8 cellular contexts compared by ENCODE assay signal in the genomic region with DNA sequence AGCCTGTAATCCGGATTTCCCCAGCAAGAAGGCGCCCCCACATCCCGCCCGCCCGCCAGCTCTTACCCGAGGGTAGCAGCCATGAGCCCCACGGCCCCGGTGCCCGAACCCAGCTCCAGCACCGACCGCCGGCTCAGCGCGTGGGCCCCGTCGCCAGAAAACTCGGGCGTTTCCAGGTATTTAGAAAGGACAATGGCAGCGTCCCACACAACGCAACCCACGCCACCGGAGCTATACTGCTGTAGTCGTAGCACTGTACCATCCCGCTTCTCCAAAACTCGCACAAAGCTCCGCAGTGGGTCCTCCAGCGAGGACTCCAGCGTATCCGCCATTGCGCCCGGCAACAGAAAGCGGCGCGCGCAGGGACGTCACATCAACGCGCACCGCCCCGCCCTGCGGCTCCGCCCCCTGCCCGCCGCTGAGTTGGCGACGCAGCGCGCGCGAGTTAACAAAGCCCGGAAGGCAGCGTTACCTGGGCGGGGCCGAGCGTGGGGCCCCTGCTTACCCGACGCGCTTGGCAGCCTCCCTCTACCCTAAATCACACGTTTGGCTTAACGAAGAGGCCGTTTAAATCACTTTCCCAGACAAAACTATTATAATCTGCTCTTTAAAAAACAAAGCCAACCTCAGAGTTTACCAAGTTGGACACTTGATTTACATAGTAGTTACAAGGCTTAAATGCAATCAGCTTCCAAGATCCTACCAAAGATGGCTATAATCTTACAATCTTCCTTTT.
DNase-seq lines count a peak whose midpoint lies in the region; ATAC-seq and TF ChIP-seq lines count a peak whose summit lies in the region.

A gene (minus strand): TSS at position 352 of the 736 bp plus-strand sequence. CDS start 20 bp downstream, at position 332.

- H3K9me3 ChIP-seq in OCI-LY3 (ENCODE audit: insufficient read depth, low read length) = no peaks in the 10 kb centered on the region

- peaks cover 20% of the 10 kb centered on the region for H3K36me3 ChIP-seq in OCI-LY3 (replicated peaks; ENCODE audit: low read depth, low read length)

- peaks cover 42% of the 10 kb centered on the region for H3K79me2 ChIP-seq in OCI-LY3 (ENCODE audit: low read length)

- no peaks in the 10 kb centered on the region for H3K27me3 ChIP-seq in OCI-LY3 (ENCODE audit: low read depth, low read length)

- peak within 1 kb of the TSS; percentile 68 for H3K27ac ChIP-seq in OCI-LY3 (ENCODE audit: low read length)

- peak; percentile 88 for ATAC-seq in GM21528 (IDR thresholded peaks at IDR 0.05; ENCODE audit: low FRiP score, unreplicated experiment)

- DNase-seq in DMS 273 treated with DMSO at 0.1 percent for 48 hours (lab: John Stamatoyannopoulos, UW) = peak; percentile 83
- DNase-seq in HuH-7.5 (ENCODE audit: low spot score) = peak; percentile 69
- peak; percentile 97 for DNase-seq in activated CD8-positive, alpha-beta memory T cell treated with anti-CD3 and anti-CD28 coated beads, Interleukin-2, amount 50 U/mL, for 48 hours
- DNase-seq in epidermal melanocyte (ENCODE audit: insufficient read length, low spot score) = peak; percentile 77
- peak; percentile 94 for DNase-seq in midbrain (lab: John Stamatoyannopoulos, UW)
- peak; percentile 93 for DNase-seq in stimulated activated CD8-positive, alpha-beta memory T cell treated with anti-CD3 and anti-CD28 coated beads, Interleukin-15, amount 100 ng/mL, for 48 hours (ENCODE audit: low read depth in 2 of 2)

- TF ChIP-seq CTCF in OCI-LY3 (IDR thresholded peaks at IDR 0.05; ENCODE audit: low read depth, low read length) = no peak

- H3K4me2 ChIP-seq in OCI-LY3 (ENCODE audit: low read length) = peak within 1 kb of the TSS; percentile 89

- H3K4me1 ChIP-seq in OCI-LY3 (ENCODE audit: low read length) = peaks cover 32% of the 10 kb centered on the region

- H4K20me1 ChIP-seq in OCI-LY3 (ENCODE audit: insufficient read depth, low read length) = no peaks in the 10 kb centered on the region

- peak within 1 kb of the TSS; percentile 85 for H3K4me3 ChIP-seq in OCI-LY3 (ENCODE audit: low read length)

- peak within 1 kb of the TSS; percentile 80 for H2AFZ ChIP-seq in OCI-LY3 (ENCODE audit: low read depth, low read length)

- peak within 1 kb of the TSS; percentile 80 for H3K9ac ChIP-seq in OCI-LY3 (ENCODE audit: low read length)

Comparison
In these comparisons a context has a peak if more than half of its experiments do, and no peak if none do; other contexts are left out.
1. Peak in every context shown above with its lines: DNase-seq, ATAC-seq, H3K4me3 ChIP-seq and H3K27ac ChIP-seq.